In the genomic region with DNA sequence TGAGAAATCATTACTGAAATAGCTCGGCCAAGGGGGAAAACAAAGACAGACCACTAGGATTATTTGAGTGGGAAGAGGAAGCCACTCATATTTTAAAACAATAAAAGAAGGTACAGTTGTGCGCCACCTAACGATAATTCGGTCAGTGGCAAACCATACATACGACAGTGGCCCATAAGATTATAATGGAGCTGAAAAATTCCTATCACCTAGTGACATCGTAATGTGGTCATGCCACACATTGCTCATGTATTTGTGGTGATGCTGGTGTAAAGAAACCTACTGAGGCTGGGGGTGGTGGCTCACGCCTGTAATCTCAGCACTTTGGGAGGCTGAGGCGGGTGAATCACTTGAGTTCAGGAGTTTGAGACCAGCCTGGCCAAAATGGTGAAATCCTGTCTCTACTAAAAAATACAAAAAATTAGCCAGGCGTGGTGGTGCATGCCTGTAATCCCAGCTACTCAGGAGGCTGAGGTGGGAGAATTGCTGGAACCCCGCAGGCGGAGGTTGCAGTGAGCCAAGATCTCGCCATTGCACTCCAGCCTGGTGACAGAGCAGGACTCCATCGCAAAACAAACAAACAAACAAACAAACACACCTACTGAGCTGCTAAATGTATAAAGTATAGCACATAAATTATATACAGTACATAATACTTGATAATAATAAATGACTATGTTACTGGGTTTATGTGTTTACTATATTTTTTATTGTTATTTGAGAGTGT, we compare ENCODE assay signal across 7 cellular contexts.
A peak's percentile ranks its signal among the peaks of the same experiment; 100 is the strongest.
DNase-seq lines count a peak whose midpoint lies in the region; TF ChIP-seq lines count a peak whose summit lies in the region.
"Not testable (repeated sequence)": the region's sequence is repeated elsewhere in the genome, so short reads cannot be mapped to it uniquely, and the experiment has no call there.

No MANE protein-coding gene starts in this region.

- not testable (repeated sequence) for H3K4me1 ChIP-seq in BE2C
- peaks cover 0 to 54% (median 49%) of the 10 kb centered on the region in 4 donors for H3K4me1 ChIP-seq in sigmoid colon

- H3K4me3 Mint-ChIP-seq in activated CD4-positive, alpha-beta memory T cell treated with anti-CD3 and anti-CD28 coated beads for 36 hours = not testable (repeated sequence)

- not testable (repeated sequence) for DNase-seq in BE2C, sigmoid colon
- DNase-seq in HT1080 (ENCODE audit: low read depth) (peak; percentile 74), MV-4-11 (lab: John Stamatoyannopoulos, UW) (peak; percentile 47), RPMI7951 (ENCODE audit: low read depth) (peak; percentile 11), astrocyte of the spinal cord (ENCODE audit: low read depth, low spot score) (peak; percentile 13)
- peak; percentile 12 for DNase-seq in activated CD4-positive, alpha-beta memory T cell treated with anti-CD3 and anti-CD28 coated beads for 36 hours

- in situ Hi-C loops in astrocyte of the spinal cord (cut with HindIII; ENCODE audit: low sequenced_read_pairs) = not testable (repeated sequence)

- peaks cover 11% of the 10 kb centered on the region for H3K27me3 ChIP-seq in BE2C
- not testable (repeated sequence) for H3K27me3 ChIP-seq in sigmoid colon

- intact Hi-C loops in activated CD4-positive, alpha-beta memory T cell treated with anti-CD3 and anti-CD28 coated beads for 36 hours (cut with micrococcal nuclease); sigmoid colon (cut with DNase I): not testable (repeated sequence)

- not testable (repeated sequence) for TF ChIP-seq POLR2A in sigmoid colon (IDR thresholded peaks at IDR 0.05)

- CTCF ChIA-PET in activated CD4-positive, alpha-beta memory T cell treated with anti-CD3 and anti-CD28 coated beads for 36 hours (lab: Charles Lee) = interaction anchor here (1.2 kb wide), 1 partner anchor 15 kb away, joined by 3 read pairs; no protein-coding TSS in a partner anchor

- POLR2A ChIA-PET in activated CD4-positive, alpha-beta memory T cell treated with anti-CD3 and anti-CD28 coated beads for 36 hours (lab: Charles Lee) = interaction anchor here (0.6 kb wide), 2 partner anchors 142 to 239 kb away, joined by 3 read pairs; no protein-coding TSS in a partner anchor

- not testable (repeated sequence) for TF ChIP-seq EP300 in sigmoid colon (IDR thresholded peaks at IDR 0.05)

- not testable (repeated sequence) for H3K36me3 Mint-ChIP-seq in activated CD4-positive, alpha-beta memory T cell treated with anti-CD3 and anti-CD28 coated beads for 36 hours

- peak; percentile 24; the same call in 1 of the 2 replicates for TF ChIP-seq CTCF in BE2C (IDR thresholded peaks at IDR 0.05; ENCODE audit: low read depth, low read length)
- TF ChIP-seq CTCF in astrocyte of the spinal cord (IDR thresholded peaks at IDR 0.05; ENCODE audit: low read depth, low read length); sigmoid colon (IDR thresholded peaks at IDR 0.05): not testable (repeated sequence)

- H3K9me3 Mint-ChIP-seq in activated CD4-positive, alpha-beta memory T cell treated with anti-CD3 and anti-CD28 coated beads for 36 hours = not testable (repeated sequence)

- 86 to 88% methylated on average over 13 of the region's 13 CpGs for WGBS in sigmoid colon, 2 donors

- H3K27me3 Mint-ChIP-seq in activated CD4-positive, alpha-beta memory T cell treated with anti-CD3 and anti-CD28 coated beads for 36 hours = not testable (repeated sequence)

- H3K27ac ChIP-seq in sigmoid colon = peak overlapping the region; percentile 46 to 73 (median 64)

- not testable (repeated sequence) for H3K27ac Mint-ChIP-seq in activated CD4-positive, alpha-beta memory T cell treated with anti-CD3 and anti-CD28 coated beads for 36 hours

- H3K4me3 ChIP-seq in BE2C (ENCODE audit: low read depth, low read length); astrocyte of the spinal cord (ENCODE audit: low read depth, low read length); sigmoid colon: not testable (repeated sequence)

- not testable (repeated sequence) for H3K36me3 ChIP-seq in BE2C, sigmoid colon

- H3K4me1 Mint-ChIP-seq in activated CD4-positive, alpha-beta memory T cell treated with anti-CD3 and anti-CD28 coated beads for 36 hours (ENCODE audit: low read depth) = not testable (repeated sequence)

- H3K9me3 ChIP-seq in BE2C, sigmoid colon: not testable (repeated sequence)
